Comparison of ENCODE assay signal across 18 cellular contexts in genomic region chr14:78131201-78131600, GRCh38. TPM values are rescaled to one million over a fixed set of nuclear protein-coding genes. Genes with fewer than 3 reads are reported as not detected.
"Had no signal": no experiment of that assay in that cellular context is flagged by ENCODE, and none has a peak within 500 bp of the region (broad histone marks: within the 10 kb centered on the region; RNA-seq: fewer than 3 reads in every experiment).

No MANE protein-coding gene starts in this region.

- ATAC-seq: left colon; right lobe of liver; stimulated activated naive CD8-positive, alpha-beta T cell treated with anti-CD3 and anti-CD28 coated beads, Interleukin-15, Interleukin-2, amounts not matched to agents 100 U/mL and 50 U/mL, for 24 hours; WTC11 had no signal

- DNase-seq: activated CD4-positive, alpha-beta memory T cell treated with anti-CD3 and anti-CD28 coated beads, Interleukin-2, amount 10 ng/mL, durations not matched to agents 7 days and 5 days; activated CD4-positive, alpha-beta T cell treated with anti-CD3 and anti-CD28 coated beads for 1 hour; activated CD4-positive, alpha-beta T cell treated with anti-CD3 and anti-CD28 coated beads, Interleukin-2, amount 10 ng/mL, durations not matched to agents 7 days and 5 days; activated CD8-positive, alpha-beta memory T cell treated with anti-CD3 and anti-CD28 coated beads, Interleukin-2, amount 50 U/mL, for 48 hours; activated gamma-delta T cell; activated naive CD4-positive, alpha-beta T cell treated with anti-CD3 and anti-CD28 coated beads, Interleukin-2, amount 50 U/mL, for 16 hours; activated T-cell treated with anti-CD3 and anti-CD28 coated beads, Interleukin-2, amount 50 U/mL, for 24 hours; amniotic stem cell; immature natural killer cell; kidney; left colon; mammary epithelial cell; right lobe of liver; stimulated activated CD4-positive, alpha-beta T cell treated with anti-CD3 and anti-CD28 coated beads, Interleukin-12 subunit alpha, Interleukin-12 subunit beta, amount 100 ng/mL, for 4 hours; stimulated activated CD4-positive, alpha-beta T cell treated with anti-CD3 and anti-CD28 coated beads, Interleukin-4, amount 100 ng/mL, for 1 hour; stimulated activated naive CD8-positive, alpha-beta T cell treated with anti-CD3 and anti-CD28 coated beads, Interleukin-15, Interleukin-2, amounts not matched to agents 100 U/mL and 50 U/mL, for 24 hours; transverse colon had no signal

RNA-seq across cellular contexts. Expression of gene NRXN3, which starts 39.0 kb away (rescaled TPM):
- total RNA-seq: activated CD4-positive, alpha-beta memory T cell treated with anti-CD3 and anti-CD28 coated beads, Interleukin-2, amount 10 ng/mL, durations not matched to agents 7 days and 5 days; activated CD4-positive, alpha-beta T cell treated with anti-CD3 and anti-CD28 coated beads, Interleukin-2, amount 10 ng/mL, durations not matched to agents 7 days and 5 days had no signal
- polyA plus RNA-seq: immature natural killer cell had no signal
